ENCODE assay signal across 15 cellular contexts in the genomic region with DNA sequence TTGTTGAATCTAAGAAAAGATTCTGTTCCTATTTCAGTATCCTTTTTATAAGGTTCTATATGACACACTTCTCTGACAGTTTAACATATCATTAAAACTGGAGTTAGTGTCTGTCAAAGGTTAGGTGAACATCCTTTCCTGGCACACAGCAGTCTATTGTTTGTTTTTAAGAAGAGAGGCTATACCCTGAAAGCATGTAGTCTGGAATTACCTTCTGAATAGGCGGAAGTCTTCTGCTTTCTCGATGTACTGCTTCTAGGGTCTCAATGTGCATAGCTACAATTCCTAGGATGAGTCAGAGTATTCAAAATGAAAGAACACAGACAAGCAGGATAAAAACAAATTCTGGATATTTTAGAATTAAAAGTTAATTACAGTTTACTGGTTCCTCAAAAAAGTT.
DNase-seq lines count a peak whose midpoint lies in the region; ATAC-seq and TF ChIP-seq lines count a peak whose summit lies in the region.
"Had no signal": no experiment of that assay in that cellular context is flagged by ENCODE, and none has a peak within 500 bp of the region (broad histone marks: within the 10 kb centered on the region; RNA-seq: fewer than 3 reads in every experiment).

No MANE protein-coding gene starts in this region.

- H3K27me3 ChIP-seq in ACC112 (ENCODE audit: insufficient read depth, low read length), result no peaks in the 10 kb centered on the region
- no peaks in the 10 kb centered on the region for H3K27me3 ChIP-seq in Panc1 (ENCODE audit: control insufficient read depth, insufficient read depth, low read length)
- no peaks in the 10 kb centered on the region for H3K27me3 ChIP-seq in brain microvascular endothelial cell (replicated peaks)
- H3K27me3 ChIP-seq in lower lobe of right lung (ENCODE audit: low read depth), result no peaks in the 10 kb centered on the region

- in situ Hi-C loops in Panc1 (cut with HindIII; ENCODE audit: low pct_unique_long_range_greater_than_20kb, low sequenced_read_pairs), result loop anchor here (25.0 kb wide), 1 partner anchor 460 kb away; the partner anchor contains the start of gene ADM
- in situ Hi-C loops in brain microvascular endothelial cell (cut with HindIII; ENCODE audit: low pct_ligation_motif_present, low sequenced_read_pairs), result no loop called here

- peak overlapping the region; percentile 11; the same call in 1 of the 2 replicates for H3K4me3 ChIP-seq in ACC112 (ENCODE audit: low read depth, low read length)
- no peak overlapping the region for H3K4me3 ChIP-seq in Panc1 (ENCODE audit: low read depth in 2 of 2, low read length in 2 of 2)
- no peak overlapping the region for H3K4me3 ChIP-seq in brain microvascular endothelial cell (ENCODE audit: low read depth, low read length)
- H3K4me3 ChIP-seq in lower lobe of right lung, result no peak overlapping the region

- POLR2A ChIA-PET in Panc1 (lab: Charles Lee), result no interaction called here

- CTCF ChIA-PET in Panc1 (lab: Charles Lee), result no interaction called here

- H3K9me3 ChIP-seq in Panc1 (ENCODE audit: control insufficient read depth, insufficient read depth, low read depth, low read length) (no peaks in the 10 kb centered on the region), lower lobe of right lung (no peaks in the 10 kb centered on the region)

- no peaks in the 10 kb centered on the region for H3K79me2 ChIP-seq in ACC112 (ENCODE audit: control insufficient read depth, insufficient read depth, low read length, unreplicated experiment)

- no peak for TF ChIP-seq CTCF in Panc1 (IDR thresholded peaks at IDR 0.05)
- TF ChIP-seq CTCF in brain microvascular endothelial cell (IDR thresholded peaks at IDR 0.05; ENCODE audit: low read depth, low read length, missing control alignments), result no peak
- no peak for TF ChIP-seq CTCF in lower lobe of right lung (IDR thresholded peaks at IDR 0.05)

- H3K36me3 ChIP-seq in ACC112 (ENCODE audit: insufficient read depth, low read length), result peaks cover 19% of the 10 kb centered on the region
- H3K36me3 ChIP-seq in Panc1 (ENCODE audit: control insufficient read depth, insufficient read depth, low read length), result 0 out of 2 replicates have a peak, but pooled peaks cover 5% of the 10 kb centered on the region
- no peaks in the 10 kb centered on the region for H3K36me3 ChIP-seq in brain microvascular endothelial cell (replicated peaks)
- peaks cover 31% of the 10 kb centered on the region for H3K36me3 ChIP-seq in lower lobe of right lung

- intact Hi-C loops in Panc1 (cut with micrococcal nuclease; ENCODE audit: unreplicated experiment), result no loop called here
- intact Hi-C loops in lower lobe of right lung (cut with DNase I), result no loop called here

- BruUV-seq in Panc1 (replicated peaks; lab: Mats Ljungman, UMichigan), result no TSS peak

- ATAC-seq in Panc1 (no peak), HG03432 (IDR thresholded peaks at IDR 0.05; ENCODE audit: unreplicated experiment) (no peak), lower lobe of right lung (no peak)

- peaks cover 49% of the 10 kb centered on the region for H3K4me1 ChIP-seq in ACC112 (ENCODE audit: control insufficient read depth, insufficient read depth, low read length, unreplicated experiment)
- H3K4me1 ChIP-seq in Panc1 (ENCODE audit: control insufficient read depth, insufficient read depth, low read length), result peaks cover 11% of the 10 kb centered on the region
- no peaks in the 10 kb centered on the region for H3K4me1 ChIP-seq in lower lobe of right lung

- DNase-seq in Panc1 (ENCODE audit: low read depth, low spot score) (no peak), brain microvascular endothelial cell (peak; percentile 35), lung microvascular endothelial cell (ENCODE audit: low read depth in 2 of 2) (peak; percentile 48 to 90), germinal center (ENCODE audit: low spot score) (no peak), lower lobe of right lung (no peak), NCI-H345 treated with DMSO at 0.1 percent for 48 hours (lab: John Stamatoyannopoulos, UW; ENCODE audit: unreplicated experiment) (no peak)
- DNase-seq: C1 segment of cervical spinal cord, DMS53, HCEC 1CT, KBM-7, NCI-H1092, NCI-H1694, NCI-H510A had no signal

- peak overlapping the region; percentile 20 for H2AFZ ChIP-seq in ACC112 (ENCODE audit: low read length, unreplicated experiment)

- H3K27ac ChIP-seq in ACC112 (ENCODE audit: low read depth, low read length) (peak overlapping the region; percentile 89), Panc1 (ENCODE audit: low read length) (peak overlapping the region; percentile 2; the same call in 1 of the 2 replicates), brain microvascular endothelial cell (peak overlapping the region; percentile 54), lower lobe of right lung (no peak overlapping the region)

Comparison
In these comparisons a context has a peak if more than half of its experiments do, and no peak if none do; other contexts are left out.
1. DNase-seq: peak in brain microvascular endothelial cell (single experiment) and lung microvascular endothelial cell (2 of 2); none in Panc1 (single experiment), germinal center (single experiment), lower lobe of right lung (single experiment) and NCI-H345 treated with DMSO at 0.1 percent for 48 hours (single experiment).